Comparison of ENCODE assay signal across 12 cellular contexts in the genomic region with DNA sequence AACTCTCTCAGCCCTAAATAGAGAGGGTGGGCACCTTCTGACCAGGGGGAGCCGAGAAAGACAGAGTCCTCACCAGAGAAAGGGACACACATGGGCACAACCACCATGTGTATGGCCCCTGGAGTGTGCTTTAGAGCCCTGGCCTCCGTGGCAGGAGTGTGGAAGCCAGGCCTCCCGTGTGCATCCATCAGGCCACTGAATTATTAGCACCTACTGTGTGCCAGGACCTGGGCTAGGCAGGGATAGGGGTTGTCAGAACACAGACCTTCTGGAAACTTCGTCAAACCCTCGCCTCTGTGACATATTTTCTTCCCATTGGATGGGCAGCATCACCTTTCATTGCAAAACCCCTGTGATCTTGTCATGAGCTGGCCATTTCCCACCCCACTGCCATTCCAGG.
DNase-seq lines count a peak whose midpoint lies in the region; ATAC-seq and TF ChIP-seq lines count a peak whose summit lies in the region.
"Had no signal": no experiment of that assay in that cellular context is flagged by ENCODE, and none has a peak within 500 bp of the region (broad histone marks: within the 10 kb centered on the region; RNA-seq: fewer than 3 reads in every experiment).

No MANE protein-coding gene starts in this region.

- H3K27me3 Mint-ChIP-seq in activated CD8-positive, alpha-beta T cell treated with anti-CD3 and anti-CD28 coated beads, Interleukin-2, amount 10 ng/mL, durations not matched to agents 7 days and 5 days (ENCODE audit: low read depth), result no peaks in the 10 kb centered on the region
- no peaks in the 10 kb centered on the region for H3K27me3 Mint-ChIP-seq in activated CD8-positive, alpha-beta T cell treated with anti-CD3 and anti-CD28 coated beads for 36 hours
- H3K27me3 Mint-ChIP-seq in activated CD8-positive, alpha-beta memory T cell treated with anti-CD3 and anti-CD28 coated beads, Interleukin-2, amount 10 ng/mL, durations not matched to agents 7 days and 5 days, result no peaks in the 10 kb centered on the region

- no peak overlapping the region for H3K4me3 Mint-ChIP-seq in activated CD8-positive, alpha-beta T cell treated with anti-CD3 and anti-CD28 coated beads, Interleukin-2, amount 10 ng/mL, durations not matched to agents 7 days and 5 days
- H3K4me3 Mint-ChIP-seq in activated CD8-positive, alpha-beta T cell treated with anti-CD3 and anti-CD28 coated beads for 36 hours, result no peak overlapping the region
- H3K4me3 Mint-ChIP-seq in activated CD8-positive, alpha-beta memory T cell treated with anti-CD3 and anti-CD28 coated beads, Interleukin-2, amount 10 ng/mL, durations not matched to agents 7 days and 5 days, result no peak overlapping the region

- peak overlapping the region in 1 of 2 donors; percentile 14 for H3K9ac ChIP-seq in mucosa of rectum (ENCODE audit: low read depth in 1 of 2, low read length in 2 of 2)

- H3K4me3 ChIP-seq in ascending aorta (no peak overlapping the region), mucosa of rectum (ENCODE audit: low read length in 2 of 2) (no peak overlapping the region), thoracic aorta (no peak overlapping the region), mucosa of descending colon (no peak overlapping the region)

- intact Hi-C loops in activated CD8-positive, alpha-beta T cell treated with anti-CD3 and anti-CD28 coated beads for 36 hours (cut with micrococcal nuclease), result no loop called here
- intact Hi-C loops in ascending aorta (cut with DNase I), result loop anchor here (10.0 kb wide), 1 partner anchor 47 kb away; no protein-coding TSS in a partner anchor
- intact Hi-C loops in mucosa of descending colon (cut with DNase I, micrococcal nuclease), result no loop called here

- ATAC-seq in activated CD8-positive, alpha-beta T cell treated with anti-CD3 and anti-CD28 coated beads, Interleukin-2, amount 10 ng/mL, durations not matched to agents 7 days and 5 days, result no peak
- ATAC-seq in activated CD8-positive, alpha-beta T cell treated with anti-CD3 and anti-CD28 coated beads for 36 hours, result no peak
- no peak for ATAC-seq in thoracic aorta (ENCODE audit: insufficient number of reproducible peaks, low FRiP score, low read depth)
- no peak for ATAC-seq in mucosa of descending colon
- ATAC-seq in activated CD8-positive, alpha-beta memory T cell treated with anti-CD3 and anti-CD28 coated beads, Interleukin-2, amount 10 ng/mL, durations not matched to agents 7 days and 5 days, result no peak

- H3K9me3 Mint-ChIP-seq in activated CD8-positive, alpha-beta T cell treated with anti-CD3 and anti-CD28 coated beads, Interleukin-2, amount 10 ng/mL, durations not matched to agents 7 days and 5 days (ENCODE audit: insufficient read depth), result no peaks in the 10 kb centered on the region
- H3K9me3 Mint-ChIP-seq in activated CD8-positive, alpha-beta T cell treated with anti-CD3 and anti-CD28 coated beads for 36 hours, result no peaks in the 10 kb centered on the region
- no peaks in the 10 kb centered on the region for H3K9me3 Mint-ChIP-seq in activated CD8-positive, alpha-beta memory T cell treated with anti-CD3 and anti-CD28 coated beads, Interleukin-2, amount 10 ng/mL, durations not matched to agents 7 days and 5 days (ENCODE audit: low read depth)

- no peak for DNase-seq in activated CD8-positive, alpha-beta T cell treated with anti-CD3 and anti-CD28 coated beads, Interleukin-2, amount 10 ng/mL, durations not matched to agents 7 days and 5 days
- DNase-seq in activated CD8-positive, alpha-beta T cell treated with anti-CD3 and anti-CD28 coated beads for 36 hours, result no peak
- DNase-seq in ascending aorta (ENCODE audit: low spot score in 2 of 2), result no peak
- DNase-seq in thoracic aorta (ENCODE audit: low spot score), result no peak
- no peak for DNase-seq in mucosa of descending colon
- no peak for DNase-seq in activated CD8-positive, alpha-beta memory T cell treated with anti-CD3 and anti-CD28 coated beads, Interleukin-2, amount 10 ng/mL, durations not matched to agents 7 days and 5 days
- DNase-seq in ureter (ENCODE audit: low spot score), result no peak
- DNase-seq: GDM1, GOT3, NCI-H1048, NCI-H774 had no signal

- POLR2A ChIA-PET in activated CD8-positive, alpha-beta T cell treated with anti-CD3 and anti-CD28 coated beads, Interleukin-2, amount 10 ng/mL, durations not matched to agents 7 days and 5 days (lab: Charles Lee), result interaction anchor here (2.0 kb wide), 1 partner anchor 10 kb away, joined by 4 read pairs; no protein-coding TSS in a partner anchor
- POLR2A ChIA-PET in activated CD8-positive, alpha-beta T cell treated with anti-CD3 and anti-CD28 coated beads for 36 hours (lab: Charles Lee), result no interaction called here

- peak overlapping the region; percentile 89 for H3K27ac Mint-ChIP-seq in activated CD8-positive, alpha-beta T cell treated with anti-CD3 and anti-CD28 coated beads, Interleukin-2, amount 10 ng/mL, durations not matched to agents 7 days and 5 days
- no peak overlapping the region for H3K27ac Mint-ChIP-seq in activated CD8-positive, alpha-beta T cell treated with anti-CD3 and anti-CD28 coated beads for 36 hours
- no peak overlapping the region for H3K27ac Mint-ChIP-seq in activated CD8-positive, alpha-beta memory T cell treated with anti-CD3 and anti-CD28 coated beads, Interleukin-2, amount 10 ng/mL, durations not matched to agents 7 days and 5 days

- H3K4me1 Mint-ChIP-seq in activated CD8-positive, alpha-beta T cell treated with anti-CD3 and anti-CD28 coated beads, Interleukin-2, amount 10 ng/mL, durations not matched to agents 7 days and 5 days (ENCODE audit: low read depth), result peaks cover 80% of the 10 kb centered on the region
- peaks cover 59% of the 10 kb centered on the region for H3K4me1 Mint-ChIP-seq in activated CD8-positive, alpha-beta T cell treated with anti-CD3 and anti-CD28 coated beads for 36 hours (ENCODE audit: low read depth)
- peaks cover 35% of the 10 kb centered on the region for H3K4me1 Mint-ChIP-seq in activated CD8-positive, alpha-beta memory T cell treated with anti-CD3 and anti-CD28 coated beads, Interleukin-2, amount 10 ng/mL, durations not matched to agents 7 days and 5 days

- H3K36me3 Mint-ChIP-seq in activated CD8-positive, alpha-beta T cell treated with anti-CD3 and anti-CD28 coated beads, Interleukin-2, amount 10 ng/mL, durations not matched to agents 7 days and 5 days (ENCODE audit: low read depth), result no peaks in the 10 kb centered on the region
- H3K36me3 Mint-ChIP-seq in activated CD8-positive, alpha-beta T cell treated with anti-CD3 and anti-CD28 coated beads for 36 hours (ENCODE audit: low read depth), result peaks cover under 1% of the 10 kb centered on the region
- H3K36me3 Mint-ChIP-seq in activated CD8-positive, alpha-beta memory T cell treated with anti-CD3 and anti-CD28 coated beads, Interleukin-2, amount 10 ng/mL, durations not matched to agents 7 days and 5 days, result no peaks in the 10 kb centered on the region

- CTCF ChIA-PET in activated CD8-positive, alpha-beta T cell treated with anti-CD3 and anti-CD28 coated beads, Interleukin-2, amount 10 ng/mL, durations not matched to agents 7 days and 5 days (lab: Charles Lee), result no interaction called here
- CTCF ChIA-PET in activated CD8-positive, alpha-beta T cell treated with anti-CD3 and anti-CD28 coated beads for 36 hours (lab: Charles Lee), result interaction anchor here (1.0 to 1.9 kb wide), 4 partner anchors 8 to 48 kb away, joined by 3 to 7 read pairs (median 4); no protein-coding TSS in a partner anchor
- CTCF ChIA-PET in activated CD8-positive, alpha-beta memory T cell treated with anti-CD3 and anti-CD28 coated beads, Interleukin-2, amount 10 ng/mL, durations not matched to agents 7 days and 5 days (lab: Charles Lee), result no interaction called here

- H3K4me1 ChIP-seq in ascending aorta, result peaks cover 30 to 63% of the 10 kb centered on the region in 2 donors
- H3K4me1 ChIP-seq in mucosa of rectum (ENCODE audit: control insufficient read depth in 2 of 2, insufficient read depth in 2 of 2, low read length in 2 of 2), result peaks cover 58 to 65% of the 10 kb centered on the region in 2 donors
- H3K4me1 ChIP-seq in thoracic aorta (ENCODE audit: control insufficient read depth in 1 of 2, low read depth in 2 of 2), result peaks cover 48 to 74% of the 10 kb centered on the region in 2 donors
- H3K4me1 ChIP-seq in mucosa of descending colon (ENCODE audit: low read depth), result peaks cover 48% of the 10 kb centered on the region

- peaks cover 0 to 2% of the 10 kb centered on the region in 2 donors for H3K36me3 ChIP-seq in ascending aorta
- peaks cover 0 to 16% of the 10 kb centered on the region in 2 donors for H3K36me3 ChIP-seq in mucosa of rectum (ENCODE audit: control insufficient read depth in 2 of 2, insufficient read depth in 2 of 2, low read length in 2 of 2)
- H3K36me3 ChIP-seq in thoracic aorta, result peaks cover 4% of the 10 kb centered on the region
- H3K36me3 ChIP-seq in mucosa of descending colon (ENCODE audit: low read depth), result no peaks in the 10 kb centered on the region

- H3K27ac ChIP-seq in ascending aorta (peak overlapping the region; percentile 87 to 88), mucosa of rectum (ENCODE audit: low read depth in 2 of 2, low read length in 2 of 2) (peak overlapping the region; percentile 67 to 86), thoracic aorta (peak overlapping the region; percentile 37 to 97)

- TF ChIP-seq CTCF in activated CD8-positive, alpha-beta T cell treated with anti-CD3 and anti-CD28 coated beads for 36 hours (IDR thresholded peaks at IDR 0.05), result no peak
- TF ChIP-seq CTCF in ascending aorta (IDR thresholded peaks at IDR 0.05), result no peak
- TF ChIP-seq CTCF in thoracic aorta (IDR thresholded peaks at IDR 0.05), result no peak
- no peak for TF ChIP-seq CTCF in mucosa of descending colon (IDR thresholded peaks at IDR 0.05)

- H3K27me3 ChIP-seq in ascending aorta (no peaks in the 10 kb centered on the region), mucosa of rectum (ENCODE audit: control insufficient read depth in 2 of 2, insufficient read depth in 2 of 2, low read length in 2 of 2) (no peaks in the 10 kb centered on the region), thoracic aorta (replicated peaks; ENCODE audit: insufficient read depth) (no peaks in the 10 kb centered on the region)

- H3K9me3 ChIP-seq in ascending aorta (no peaks in the 10 kb centered on the region), mucosa of rectum (ENCODE audit: control insufficient read depth in 2 of 2, low read length in 2 of 2) (no peaks in the 10 kb centered on the region), thoracic aorta (no peaks in the 10 kb centered on the region), mucosa of descending colon (no peaks in the 10 kb centered on the region)
